1 cellular context compared by ENCODE assay signal in genomic region chr11:207213-208176, GRCh38.
TF ChIP-seq lines count a peak whose summit lies in the region.

TSS of gene BET1L (minus strand) at chr11:207399. CDS start at chr11:207321, 78 bp downstream.
TSS of gene RIC8A (plus strand) at chr11:207708. CDS start at chr11:208855, 1,147 bp downstream.

TF ChIP-seq in HepG2, 621 proteins besides CTCF, POLR2A, EP300 and RAD21 (continued from another document and continues in another):
- TF ChIP-seq THAP9 (CRISPR knock-in tag; IDR thresholded peaks at IDR 0.05; ENCODE audit: borderline replicate concordance) (peak; percentile 14; the same call in 1 of the 2 replicates), ELF3 (CRISPR knock-in tag; IDR thresholded peaks at IDR 0.05) (peak; percentile 87), ZNF512 (CRISPR knock-in tag; IDR thresholded peaks at IDR 0.05) (no peak), THYN1 (CRISPR knock-in tag; IDR thresholded peaks at IDR 0.05; ENCODE audit: borderline replicate concordance, low read depth) (no peak), JUND (CRISPR knock-in tag; IDR thresholded peaks at IDR 0.05) (no peak), CHD4 (IDR thresholded peaks at IDR 0.05; ENCODE audit: borderline replicate concordance, low read length) (no peak), PLRG1 (conservative IDR thresholded peaks at IDR 0.05) (no peak), ZXDC (CRISPR knock-in tag; IDR thresholded peaks at IDR 0.05) (peak; percentile 77; the same call in 1 of the 2 replicates), BATF2 (CRISPR knock-in tag; IDR thresholded peaks at IDR 0.05) (no peak; the same call in 1 of the 2 replicates), MXD1 (CRISPR knock-in tag; IDR thresholded peaks at IDR 0.05) (peak; percentile 91; the same call in 1 of the 2 replicates), ZNF678 (CRISPR knock-in tag; IDR thresholded peaks at IDR 0.05) (no peak), ZNF562 (CRISPR knock-in tag; IDR thresholded peaks at IDR 0.05; ENCODE audit: borderline replicate concordance) (no peak), ZNF777 (CRISPR knock-in tag; IDR thresholded peaks at IDR 0.05) (peak; percentile 93), ZNF747 (CRISPR knock-in tag; IDR thresholded peaks at IDR 0.05; ENCODE audit: borderline replicate concordance) (peak; percentile 88), POLR2AphosphoS2 (IDR thresholded peaks at IDR 0.05; ENCODE audit: low read depth, low read length) (peak; percentile 76; the same call in 1 of the 2 replicates), ZNF232 (CRISPR knock-in tag; IDR thresholded peaks at IDR 0.05; ENCODE audit: borderline replicate concordance) (peak; percentile 37; the same call in 1 of the 2 replicates), ZNF362 (CRISPR knock-in tag; IDR thresholded peaks at IDR 0.05; ENCODE audit: borderline replicate concordance) (no peak), ZNF687 (CRISPR knock-in tag; IDR thresholded peaks at IDR 0.05) (peak; percentile 89), ZSCAN20 (CRISPR knock-in tag; IDR thresholded peaks at IDR 0.05; ENCODE audit: borderline replicate concordance) (no peak), ZNF598 (CRISPR knock-in tag; IDR thresholded peaks at IDR 0.05; ENCODE audit: borderline replicate concordance) (peak; percentile 38; the same call in 1 of the 2 replicates), ARHGAP35 (CRISPR knock-in tag; IDR thresholded peaks at IDR 0.05; ENCODE audit: borderline replicate concordance) (peak; percentile 37; the same call in 1 of the 2 replicates), SOX13 (IDR thresholded peaks at IDR 0.05) (no peak), SOX13 (CRISPR knock-in tag; conservative IDR thresholded peaks at IDR 0.05 in 1 of 2, IDR thresholded peaks at IDR 0.05 in 1 of 2) (no peak; a peak in 1 of 4 replicates), ZSCAN12 (CRISPR knock-in tag; IDR thresholded peaks at IDR 0.05) (no peak), MNT (IDR thresholded peaks at IDR 0.05) (peak; percentile 44), E2F2 (CRISPR knock-in tag; IDR thresholded peaks at IDR 0.05; ENCODE audit: borderline replicate concordance) (no peak), TBP (CRISPR knock-in tag; IDR thresholded peaks at IDR 0.05) (no peak), HES4 (CRISPR knock-in tag; IDR thresholded peaks at IDR 0.05; ENCODE audit: borderline replicate concordance) (peak; percentile 74; the same call in 1 of the 2 replicates), ZNF772 (CRISPR knock-in tag; IDR thresholded peaks at IDR 0.05) (peak; percentile 95), ZNF670 (CRISPR knock-in tag; IDR thresholded peaks at IDR 0.05; ENCODE audit: borderline replicate concordance) (peak; percentile 61; the same call in 1 of the 2 replicates), NFYB (CRISPR knock-in tag; IDR thresholded peaks at IDR 0.05) (peak; percentile 50), CREBL2 (CRISPR knock-in tag; IDR thresholded peaks at IDR 0.05; ENCODE audit: borderline replicate concordance) (peak; percentile 97; the same call in 1 of the 2 replicates), ZFX (CRISPR knock-in tag; IDR thresholded peaks at IDR 0.05; ENCODE audit: low read depth) (peak; percentile 97), PITX1 (CRISPR knock-in tag; IDR thresholded peaks at IDR 0.05) (no peak), ZKSCAN5 (CRISPR knock-in tag; IDR thresholded peaks at IDR 0.05) (no peak), ZNF451 (CRISPR knock-in tag; IDR thresholded peaks at IDR 0.05) (peak; percentile 71; the same call in 1 of the 2 replicates), NFIC (IDR thresholded peaks at IDR 0.05; ENCODE audit: low read length) (no peak), POLR2AphosphoS5 (IDR thresholded peaks at IDR 0.05; ENCODE audit: low read depth, low read length) (peak; percentile 85), MXI1 (IDR thresholded peaks at IDR 0.05; ENCODE audit: borderline replicate concordance, low read depth, low read length) (peak; percentile 73; the same call in 1 of the 3 replicates), SRSF9 (IDR thresholded peaks at IDR 0.05; ENCODE audit: borderline replicate concordance, insufficient read depth, low read depth, low read length, poor library complexity, severe bottlenecking) (no peak), PCBP1 (IDR thresholded peaks at IDR 0.05; ENCODE audit: borderline replicate concordance, low read depth, low read length) (peak; percentile 35; the same call in 1 of the 2 replicates)
